Comparison of ENCODE assay signal across 8 cellular contexts in genomic region chr1:28642056-28642846, GRCh38. TPM values are rescaled to one million over a fixed set of nuclear protein-coding genes. Genes with fewer than 3 reads are reported as not detected.
DNase-seq lines count a peak whose midpoint lies in the region; ATAC-seq and TF ChIP-seq lines count a peak whose summit lies in the region.

No MANE protein-coding gene starts in this region.

- in situ Hi-C loops in brain microvascular endothelial cell (cut with HindIII; ENCODE audit: low pct_ligation_motif_present, low sequenced_read_pairs), result no loop called here
- in situ Hi-C loops in KBM-7 (cut with MboI; ENCODE audit: low pct_unique_long_range_greater_than_20kb, low sequenced_read_pairs), result loop anchor here (25.0 kb wide), 1 partner anchor 220 kb away; no protein-coding TSS in a partner anchor

- peak overlapping the region; percentile 95 for H3K4me3 ChIP-seq in brain microvascular endothelial cell (ENCODE audit: low read depth, low read length)

- ATAC-seq in GM21423 (IDR thresholded peaks at IDR 0.05; ENCODE audit: unreplicated experiment) (peak; percentile 9), left lobe of liver (peak; percentile 23)

- H3K27me3 ChIP-seq in brain microvascular endothelial cell (replicated peaks), result no peaks in the 10 kb centered on the region

- DNase-seq in M059J (ENCODE audit: low read depth) (peak; percentile 52), brain microvascular endothelial cell (no peak), left lobe of liver (ENCODE audit: low spot score) (no peak), superior temporal gyrus (ENCODE audit: extremely low spot score) (peak; percentile 38), DMS153 (lab: John Stamatoyannopoulos, UW) (no peak), KBM-7 (no peak)

- no peak for TF ChIP-seq CTCF in C4-2B (conservative IDR thresholded peaks at IDR 0.05)
- TF ChIP-seq CTCF in brain microvascular endothelial cell (IDR thresholded peaks at IDR 0.05; ENCODE audit: low read depth, low read length, missing control alignments), result no peak

- H3K27ac ChIP-seq in C4-2B (peak overlapping the region; percentile 92), brain microvascular endothelial cell (peak overlapping the region; percentile 81)

- H3K36me3 ChIP-seq in brain microvascular endothelial cell (replicated peaks), result no peaks in the 10 kb centered on the region

RNA-seq across cellular contexts. Expression of gene TAF12, which starts 0.6 kb away (rescaled TPM):
- 41.4 and 49.3 TPM in 2 replicates for total RNA-seq in M059J (2014; rRNA removed; shearing (Covaris generic))
- 8.4 TPM for total RNA-seq in left lobe of liver

RNA-seq across cellular contexts. Expression of gene RNU11, which starts 6.1 kb away (rescaled TPM):
- not detected in 2 replicates for total RNA-seq in M059J (2014; rRNA removed; shearing (Covaris generic))
- not detected for total RNA-seq in left lobe of liver

RNA-seq across cellular contexts. Expression of gene GMEB1, which starts 26.3 kb away (rescaled TPM):
- total RNA-seq in M059J (2014; rRNA removed; shearing (Covaris generic)), result 4.2 and 8.1 TPM in 2 replicates
- 3.3 TPM for total RNA-seq in left lobe of liver

RNA-seq across cellular contexts. Expression of gene RAB42, which starts 50.2 kb away (rescaled TPM):
- total RNA-seq in M059J (2014; rRNA removed; shearing (Covaris generic)), result 2.0 and 3.2 TPM in 2 replicates
- total RNA-seq in left lobe of liver, result 0.75 TPM

Comparison
In these comparisons a context has a peak if more than half of its experiments do, and no peak if none do; other contexts are left out.
1. DNase-seq: peak in M059J (single experiment) and superior temporal gyrus (single experiment); none in brain microvascular endothelial cell (single experiment), left lobe of liver (single experiment), DMS153 (single experiment) and KBM-7 (single experiment).